8 cellular contexts compared by ENCODE assay signal in genomic region chrY:2934861-2935605, GRCh38. TPM values are rescaled to one million over a fixed set of nuclear protein-coding genes. Genes with fewer than 3 reads are reported as not detected.
A peak's percentile ranks its signal among the peaks of the same experiment; 100 is the strongest.
DNase-seq lines count a peak whose midpoint lies in the region; ATAC-seq and TF ChIP-seq lines count a peak whose summit lies in the region.

ZFY (plus strand) TSS chrY:2935381; CDS start chrY:2953937, 18,556 bp downstream.

- ATAC-seq in GM21381 (IDR thresholded peaks at IDR 0.05; ENCODE audit: unreplicated experiment) (peak; percentile 26), HG02763 (IDR thresholded peaks at IDR 0.05; ENCODE audit: unreplicated experiment) (no peak)

- peaks cover 21% of the 10 kb centered on the region for H3K4me1 Mint-ChIP-seq in activated T-helper 1 cell treated with anti-CD3 and anti-CD28 coated beads, Interleukin-12 subunit alpha, Interleukin-12 subunit beta, Interleukin-2, Interleukin-4 antibody, amounts not matched to agents 30 ng/mL and 10 ng/mL and 1 ng/mL, durations not matched to agents 14 hours and 24 hours and 36 hours (ENCODE audit: low read depth)

- TF ChIP-seq CTCF in LNCaP clone FGC (IDR thresholded peaks at IDR 0.05; ENCODE audit: control insufficient read depth, extremely low read depth, insufficient read depth): no peak

- no peaks in the 10 kb centered on the region for H3K27me3 Mint-ChIP-seq in activated T-helper 1 cell treated with anti-CD3 and anti-CD28 coated beads, Interleukin-12 subunit alpha, Interleukin-12 subunit beta, Interleukin-2, Interleukin-4 antibody, amounts not matched to agents 30 ng/mL and 10 ng/mL and 1 ng/mL, durations not matched to agents 14 hours and 24 hours and 36 hours (ENCODE audit: insufficient read depth)

- DNase-seq in LNCaP clone FGC (ENCODE audit: low read depth) (no peak), AML-193 (lab: John Stamatoyannopoulos, UW) (no peak), GM19240 (ENCODE audit: insufficient read length, low spot score) (no peak)
- DNase-seq in activated T-helper 1 cell treated with anti-CD3 and anti-CD28 coated beads, Interleukin-12 subunit alpha, Interleukin-12 subunit beta, Interleukin-2, Interleukin-4 antibody, amounts not matched to agents 30 ng/mL and 10 ng/mL and 1 ng/mL, durations not matched to agents 14 hours and 24 hours and 36 hours (ENCODE audit: low spot score): peak; percentile 59
- DNase-seq in stimulated activated CD8-positive, alpha-beta memory T cell treated with anti-CD3 and anti-CD28 coated beads, Interleukin-4, amount 100 ng/mL, for 48 hours: peak; percentile 69

- H3K36me3 Mint-ChIP-seq in activated T-helper 1 cell treated with anti-CD3 and anti-CD28 coated beads, Interleukin-12 subunit alpha, Interleukin-12 subunit beta, Interleukin-2, Interleukin-4 antibody, amounts not matched to agents 30 ng/mL and 10 ng/mL and 1 ng/mL, durations not matched to agents 14 hours and 24 hours and 36 hours (ENCODE audit: low read depth): peaks cover 14% of the 10 kb centered on the region

- H3K27ac Mint-ChIP-seq in activated T-helper 1 cell treated with anti-CD3 and anti-CD28 coated beads, Interleukin-12 subunit alpha, Interleukin-12 subunit beta, Interleukin-2, Interleukin-4 antibody, amounts not matched to agents 30 ng/mL and 10 ng/mL and 1 ng/mL, durations not matched to agents 14 hours and 24 hours and 36 hours: peak within 1 kb of the TSS; percentile 99

- peak within 1 kb of the TSS; percentile 87 for H3K4me3 Mint-ChIP-seq in activated T-helper 1 cell treated with anti-CD3 and anti-CD28 coated beads, Interleukin-12 subunit alpha, Interleukin-12 subunit beta, Interleukin-2, Interleukin-4 antibody, amounts not matched to agents 30 ng/mL and 10 ng/mL and 1 ng/mL, durations not matched to agents 14 hours and 24 hours and 36 hours

- peak within 1 kb of the TSS; percentile 66 for H3K4me3 ChIP-seq in LNCaP clone FGC (ENCODE audit: low read depth, low read length)
- H3K4me3 ChIP-seq in iPS-11a (ENCODE audit: low read depth, low read length): peak within 1 kb of the TSS; percentile 67

- intact Hi-C loops in activated T-helper 1 cell treated with anti-CD3 and anti-CD28 coated beads, Interleukin-12 subunit alpha, Interleukin-12 subunit beta, Interleukin-2, Interleukin-4 antibody, amounts not matched to agents 30 ng/mL and 10 ng/mL and 1 ng/mL, durations not matched to agents 14 hours and 24 hours and 36 hours (cut with micrococcal nuclease): loop anchor here (1.0 to 5.0 kb wide), 3 partner anchors 22 to 94 kb away; partner anchors contain the start of gene RPS4Y1

- no peaks in the 10 kb centered on the region for H3K9me3 Mint-ChIP-seq in activated T-helper 1 cell treated with anti-CD3 and anti-CD28 coated beads, Interleukin-12 subunit alpha, Interleukin-12 subunit beta, Interleukin-2, Interleukin-4 antibody, amounts not matched to agents 30 ng/mL and 10 ng/mL and 1 ng/mL, durations not matched to agents 14 hours and 24 hours and 36 hours

RNA-seq across cellular contexts. Expression of gene ZFY, which starts in this region (rescaled TPM):
- total RNA-seq in activated T-helper 1 cell treated with anti-CD3 and anti-CD28 coated beads, Interleukin-12 subunit alpha, Interleukin-12 subunit beta, Interleukin-2, Interleukin-4 antibody, amounts not matched to agents 30 ng/mL and 10 ng/mL and 1 ng/mL, durations not matched to agents 14 hours and 24 hours and 36 hours: 16.3 and 19.5 TPM in 2 replicates

Comparison
In these comparisons a context has a peak if more than half of its experiments do, and no peak if none do; other contexts are left out.
1. DNase-seq: peak in activated T-helper 1 cell treated with anti-CD3 and anti-CD28 coated beads, Interleukin-12 subunit alpha, Interleukin-12 subunit beta, Interleukin-2, Interleukin-4 antibody, amounts not matched to agents 30 ng/mL and 10 ng/mL and 1 ng/mL, durations not matched to agents 14 hours and 24 hours and 36 hours (single experiment) and stimulated activated CD8-positive, alpha-beta memory T cell treated with anti-CD3 and anti-CD28 coated beads, Interleukin-4, amount 100 ng/mL, for 48 hours (single experiment); none in LNCaP clone FGC (single experiment), AML-193 (0 of 2) and GM19240 (single experiment).